Comparison of ENCODE assay signal across 1 cellular context in the genomic region with DNA sequence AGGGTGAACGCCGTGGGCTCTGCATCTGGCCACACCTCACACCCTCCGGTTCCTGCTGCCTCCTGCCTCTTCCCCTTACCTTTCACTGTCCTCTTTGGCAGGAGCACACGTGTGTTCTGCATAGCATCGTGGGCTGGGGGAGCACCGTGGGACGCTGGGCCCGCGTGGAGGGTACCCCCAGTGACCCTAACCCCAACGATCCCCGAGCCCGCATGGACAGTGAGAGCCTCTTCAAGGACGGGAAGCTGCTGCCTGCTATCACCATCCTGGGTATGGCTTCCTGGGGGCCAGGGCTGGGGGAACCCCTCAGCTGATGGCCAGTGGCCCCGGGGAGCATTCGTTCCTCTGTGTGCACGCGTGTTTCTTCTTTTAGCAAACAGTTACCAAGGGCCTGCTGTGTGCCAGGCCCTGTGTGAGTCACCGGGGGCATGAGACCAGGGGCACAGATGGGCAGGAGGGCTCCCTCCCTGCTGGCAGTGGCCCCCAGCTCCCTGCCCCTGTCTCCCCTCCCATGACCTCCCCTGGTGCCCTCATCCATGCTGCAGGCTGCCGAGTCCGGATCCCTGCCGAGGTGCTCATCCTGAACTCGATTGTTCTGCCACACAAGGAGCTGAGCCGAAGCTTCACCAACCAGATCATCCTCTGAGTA.
TF ChIP-seq lines count a peak whose summit lies in the region.

No MANE protein-coding gene starts in this region.

TF ChIP-seq in GM23338, 12 proteins besides CTCF, POLR2A, EP300 and RAD21:
- TF ChIP-seq EZH2 (IDR thresholded peaks at IDR 0.05; ENCODE audit: low read depth, unreplicated experiment) = no peak
- TF ChIP-seq, protein P1, sequence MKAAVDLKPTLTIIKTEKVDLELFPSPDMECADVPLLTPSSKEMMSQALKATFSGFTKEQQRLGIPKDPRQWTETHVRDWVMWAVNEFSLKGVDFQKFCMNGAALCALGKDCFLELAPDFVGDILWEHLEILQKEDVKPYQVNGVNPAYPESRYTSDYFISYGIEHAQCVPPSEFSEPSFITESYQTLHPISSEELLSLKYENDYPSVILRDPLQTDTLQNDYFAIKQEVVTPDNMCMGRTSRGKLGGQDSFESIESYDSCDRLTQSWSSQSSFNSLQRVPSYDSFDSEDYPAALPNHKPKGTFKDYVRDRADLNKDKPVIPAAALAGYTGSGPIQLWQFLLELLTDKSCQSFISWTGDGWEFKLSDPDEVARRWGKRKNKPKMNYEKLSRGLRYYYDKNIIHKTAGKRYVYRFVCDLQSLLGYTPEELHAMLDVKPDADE (IDR thresholded peaks at IDR 0.05) = no peak
- TF ChIP-seq NANOG (IDR thresholded peaks at IDR 0.05; ENCODE audit: borderline replicate concordance) = no peak
- no peak for TF ChIP-seq POLR2AphosphoS5 (IDR thresholded peaks at IDR 0.05; ENCODE audit: low read depth)
- TF ChIP-seq ZNF331 (CRISPR knock-in tag; IDR thresholded peaks at IDR 0.05; ENCODE audit: low read depth) = no peak
- TF ChIP-seq ZNF114 (CRISPR knock-in tag; IDR thresholded peaks at IDR 0.05) = no peak
- TF ChIP-seq, protein P2, sequence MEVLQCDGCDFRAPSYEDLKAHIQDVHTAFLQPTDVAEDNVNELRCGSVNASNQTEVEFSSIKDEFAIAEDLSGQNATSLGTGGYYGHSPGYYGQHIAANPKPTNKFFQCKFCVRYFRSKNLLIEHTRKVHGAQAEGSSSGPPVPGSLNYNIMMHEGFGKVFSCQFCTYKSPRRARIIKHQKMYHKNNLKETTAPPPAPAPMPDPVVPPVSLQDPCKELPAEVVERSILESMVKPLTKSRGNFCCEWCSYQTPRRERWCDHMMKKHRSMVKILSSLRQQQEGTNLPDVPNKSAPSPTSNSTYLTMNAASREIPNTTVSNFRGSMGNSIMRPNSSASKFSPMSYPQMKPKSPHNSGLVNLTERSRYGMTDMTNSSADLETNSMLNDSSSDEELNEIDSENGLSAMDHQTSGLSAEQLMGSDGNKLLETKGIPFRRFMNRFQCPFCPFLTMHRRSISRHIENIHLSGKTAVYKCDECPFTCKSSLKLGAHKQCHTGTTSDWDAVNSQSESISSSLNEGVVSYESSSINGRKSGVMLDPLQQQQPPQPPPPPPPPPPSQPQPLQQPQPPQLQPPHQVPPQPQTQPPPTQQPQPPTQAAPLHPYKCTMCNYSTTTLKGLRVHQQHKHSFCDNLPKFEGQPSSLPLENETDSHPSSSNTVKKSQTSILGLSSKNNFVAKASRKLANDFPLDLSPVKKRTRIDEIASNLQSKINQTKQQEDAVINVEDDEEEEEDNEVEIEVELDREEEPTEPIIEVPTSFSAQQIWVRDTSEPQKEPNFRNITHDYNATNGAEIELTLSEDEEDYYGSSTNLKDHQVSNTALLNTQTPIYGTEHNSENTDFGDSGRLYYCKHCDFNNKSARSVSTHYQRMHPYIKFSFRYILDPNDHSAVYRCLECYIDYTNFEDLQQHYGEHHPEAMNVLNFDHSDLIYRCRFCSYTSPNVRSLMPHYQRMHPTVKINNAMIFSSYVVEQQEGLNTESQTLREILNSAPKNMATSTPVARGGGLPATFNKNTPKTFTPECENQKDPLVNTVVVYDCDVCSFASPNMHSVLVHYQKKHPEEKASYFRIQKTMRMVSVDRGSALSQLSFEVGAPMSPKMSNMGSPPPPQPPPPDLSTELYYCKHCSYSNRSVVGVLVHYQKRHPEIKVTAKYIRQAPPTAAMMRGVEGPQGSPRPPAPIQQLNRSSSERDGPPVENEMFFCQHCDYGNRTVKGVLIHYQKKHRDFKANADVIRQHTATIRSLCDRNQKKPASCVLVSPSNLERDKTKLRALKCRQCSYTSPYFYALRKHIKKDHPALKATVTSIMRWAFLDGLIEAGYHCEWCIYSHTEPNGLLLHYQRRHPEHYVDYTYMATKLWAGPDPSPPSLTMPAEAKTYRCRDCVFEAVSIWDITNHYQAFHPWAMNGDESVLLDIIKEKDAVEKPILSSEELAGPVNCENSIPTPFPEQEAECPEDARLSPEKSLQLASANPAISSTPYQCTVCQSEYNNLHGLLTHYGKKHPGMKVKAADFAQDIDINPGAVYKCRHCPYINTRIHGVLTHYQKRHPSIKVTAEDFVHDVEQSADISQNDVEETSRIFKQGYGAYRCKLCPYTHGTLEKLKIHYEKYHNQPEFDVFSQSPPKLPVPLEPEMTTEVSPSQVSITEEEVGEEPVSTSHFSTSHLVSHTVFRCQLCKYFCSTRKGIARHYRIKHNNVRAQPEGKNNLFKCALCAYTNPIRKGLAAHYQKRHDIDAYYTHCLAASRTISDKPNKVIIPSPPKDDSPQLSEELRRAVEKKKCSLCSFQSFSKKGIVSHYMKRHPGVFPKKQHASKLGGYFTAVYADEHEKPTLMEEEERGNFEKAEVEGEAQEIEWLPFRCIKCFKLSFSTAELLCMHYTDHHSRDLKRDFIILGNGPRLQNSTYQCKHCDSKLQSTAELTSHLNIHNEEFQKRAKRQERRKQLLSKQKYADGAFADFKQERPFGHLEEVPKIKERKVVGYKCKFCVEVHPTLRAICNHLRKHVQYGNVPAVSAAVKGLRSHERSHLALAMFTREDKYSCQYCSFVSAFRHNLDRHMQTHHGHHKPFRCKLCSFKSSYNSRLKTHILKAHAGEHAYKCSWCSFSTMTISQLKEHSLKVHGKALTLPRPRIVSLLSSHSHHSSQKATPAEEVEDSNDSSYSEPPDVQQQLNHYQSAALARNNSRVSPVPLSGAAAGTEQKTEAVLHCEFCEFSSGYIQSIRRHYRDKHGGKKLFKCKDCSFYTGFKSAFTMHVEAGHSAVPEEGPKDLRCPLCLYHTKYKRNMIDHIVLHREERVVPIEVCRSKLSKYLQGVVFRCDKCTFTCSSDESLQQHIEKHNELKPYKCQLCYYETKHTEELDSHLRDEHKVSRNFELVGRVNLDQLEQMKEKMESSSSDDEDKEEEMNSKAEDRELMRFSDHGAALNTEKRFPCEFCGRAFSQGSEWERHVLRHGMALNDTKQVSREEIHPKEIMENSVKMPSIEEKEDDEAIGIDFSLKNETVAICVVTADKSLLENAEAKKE (CRISPR knock-in tag; IDR thresholded peaks at IDR 0.05) = no peak
- TF ChIP-seq CREB1 (CRISPR knock-in tag; IDR thresholded peaks at IDR 0.05; ENCODE audit: low read depth) = no peak
- TF ChIP-seq EZH2phosphoT487 (IDR thresholded peaks at IDR 0.05; ENCODE audit: unreplicated experiment) = no peak
- TF ChIP-seq, protein P3, sequence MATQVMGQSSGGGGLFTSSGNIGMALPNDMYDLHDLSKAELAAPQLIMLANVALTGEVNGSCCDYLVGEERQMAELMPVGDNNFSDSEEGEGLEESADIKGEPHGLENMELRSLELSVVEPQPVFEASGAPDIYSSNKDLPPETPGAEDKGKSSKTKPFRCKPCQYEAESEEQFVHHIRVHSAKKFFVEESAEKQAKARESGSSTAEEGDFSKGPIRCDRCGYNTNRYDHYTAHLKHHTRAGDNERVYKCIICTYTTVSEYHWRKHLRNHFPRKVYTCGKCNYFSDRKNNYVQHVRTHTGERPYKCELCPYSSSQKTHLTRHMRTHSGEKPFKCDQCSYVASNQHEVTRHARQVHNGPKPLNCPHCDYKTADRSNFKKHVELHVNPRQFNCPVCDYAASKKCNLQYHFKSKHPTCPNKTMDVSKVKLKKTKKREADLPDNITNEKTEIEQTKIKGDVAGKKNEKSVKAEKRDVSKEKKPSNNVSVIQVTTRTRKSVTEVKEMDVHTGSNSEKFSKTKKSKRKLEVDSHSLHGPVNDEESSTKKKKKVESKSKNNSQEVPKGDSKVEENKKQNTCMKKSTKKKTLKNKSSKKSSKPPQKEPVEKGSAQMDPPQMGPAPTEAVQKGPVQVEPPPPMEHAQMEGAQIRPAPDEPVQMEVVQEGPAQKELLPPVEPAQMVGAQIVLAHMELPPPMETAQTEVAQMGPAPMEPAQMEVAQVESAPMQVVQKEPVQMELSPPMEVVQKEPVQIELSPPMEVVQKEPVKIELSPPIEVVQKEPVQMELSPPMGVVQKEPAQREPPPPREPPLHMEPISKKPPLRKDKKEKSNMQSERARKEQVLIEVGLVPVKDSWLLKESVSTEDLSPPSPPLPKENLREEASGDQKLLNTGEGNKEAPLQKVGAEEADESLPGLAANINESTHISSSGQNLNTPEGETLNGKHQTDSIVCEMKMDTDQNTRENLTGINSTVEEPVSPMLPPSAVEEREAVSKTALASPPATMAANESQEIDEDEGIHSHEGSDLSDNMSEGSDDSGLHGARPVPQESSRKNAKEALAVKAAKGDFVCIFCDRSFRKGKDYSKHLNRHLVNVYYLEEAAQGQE (IDR thresholded peaks at IDR 0.05; ENCODE audit: unreplicated experiment) = no peak
- TF ChIP-seq JUNB (IDR thresholded peaks at IDR 0.05; ENCODE audit: unreplicated experiment) = no peak
- TF ChIP-seq STAT1 (IDR thresholded peaks at IDR 0.05; ENCODE audit: unreplicated experiment) = no peak
